Comparison of ENCODE assay signal across 28 cellular contexts in genomic region chr1:30039354-30040080, GRCh38.
DNase-seq lines count a peak whose midpoint lies in the region; ATAC-seq and TF ChIP-seq lines count a peak whose summit lies in the region.
"Had no signal": no experiment of that assay in that cellular context is flagged by ENCODE, and none has a peak within 500 bp of the region (broad histone marks: within the 10 kb centered on the region; RNA-seq: fewer than 3 reads in every experiment).

No MANE protein-coding gene starts in this region.

- H3K27ac ChIP-seq in hepatocyte = peak overlapping the region; percentile 72
- no peak overlapping the region for H3K27ac ChIP-seq in vagina
- H3K27ac ChIP-seq: HL-60, KMS-11, RWPE1, SK-N-MC had no signal

- H3K27me3 ChIP-seq in hepatocyte (no peaks in the 10 kb centered on the region), vagina (no peaks in the 10 kb centered on the region)

- peak overlapping the region; percentile 51 for H3K27ac Mint-ChIP-seq in neural crest cell (ENCODE audit: unreplicated experiment)
- H3K27ac Mint-ChIP-seq: B cell, HFFc6 had no signal

- 79% methylated on average over 10 of the region's 10 CpGs for WGBS in hepatocyte (ENCODE audit: low lambda C conversion rate, missing lambda C conversion rate)

- H3K36me3 Mint-ChIP-seq in neural crest cell (ENCODE audit: low read depth) = no peaks in the 10 kb centered on the region
- H3K36me3 Mint-ChIP-seq: CD14-positive monocyte had no signal

- no peak for TF ChIP-seq POLR2A in vagina (IDR thresholded peaks at IDR 0.05)

- no peak for ATAC-seq in HG03565 (IDR thresholded peaks at IDR 0.05; ENCODE audit: unreplicated experiment)

- no peaks in the 10 kb centered on the region for H3K9me3 ChIP-seq in hepatocyte (ENCODE audit: low read depth)
- H3K9me3 ChIP-seq in vagina = no peaks in the 10 kb centered on the region

- peaks cover 12% of the 10 kb centered on the region for H3K4me1 ChIP-seq in hepatocyte (ENCODE audit: insufficient read depth)
- no peaks in the 10 kb centered on the region for H3K4me1 ChIP-seq in vagina

- H2AFZ ChIP-seq in hepatocyte = no peak overlapping the region

- H3K4me3 ChIP-seq in hepatocyte (no peak overlapping the region), vagina (no peak overlapping the region)
- H3K4me3 ChIP-seq: SK-N-MC had no signal

- H3K79me2 ChIP-seq in hepatocyte = no peaks in the 10 kb centered on the region

- no peaks in the 10 kb centered on the region for H3K9me2 ChIP-seq in hepatocyte (replicated peaks; ENCODE audit: insufficient read depth)

- TF ChIP-seq CTCF in hepatocyte (IDR thresholded peaks at IDR 0.05; ENCODE audit: poor library complexity) (no peak), neural crest cell (conservative IDR thresholded peaks at IDR 0.05) (no peak), vagina (IDR thresholded peaks at IDR 0.05) (no peak)

- peak; percentile 35 for DNase-seq in activated CD8-positive, alpha-beta memory T cell treated with anti-CD3 and anti-CD28 coated beads for 24 hours
- DNase-seq in activated CD8-positive, alpha-beta memory T cell treated with anti-CD3 and anti-CD28 coated beads, Interleukin-2, amount 50 U/mL, for 48 hours = no peak
- DNase-seq in hepatocyte (ENCODE audit: low spot score) (peak; percentile 38), neural crest cell (ENCODE audit: low read depth, low spot score) (no peak), vagina (ENCODE audit: extremely low spot score in 2 of 2) (peak; percentile 65 to 88), HuH-7 (ENCODE audit: low spot score) (no peak)
- no peak for DNase-seq in stimulated activated CD4-positive, alpha-beta T cell treated with anti-CD3 and anti-CD28 coated beads, Interleukin-2, amount 100 ng/mL, for 24 hours
- DNase-seq: 8988T; DMS53; GDM1; H9; HFFc6; IMR-90; NCI-H1105; NCI-H146; NCI-H2029; NCI-H226; NCI-H510A treated with DMSO at 0.1 percent for 48 hours; NCI-H748 treated with DMSO at 0.1 percent for 48 hours; NK-92 treated with Interleukin-12 subunit alpha and Interleukin-12 subunit beta, amount 100 ng/mL, for 24 hours; SHP77 treated with DMSO at 0.1 percent for 48 hours had no signal

- H3K4me1 Mint-ChIP-seq in neural crest cell = no peaks in the 10 kb centered on the region
- H3K4me1 Mint-ChIP-seq: B cell, CD14-positive monocyte had no signal

- H4K20me1 ChIP-seq in hepatocyte (ENCODE audit: insufficient read depth, poor library complexity, severe bottlenecking) = no peaks in the 10 kb centered on the region

- no peak overlapping the region for H3K4me3 Mint-ChIP-seq in neural crest cell
- H3K4me3 Mint-ChIP-seq: B cell, CD14-positive monocyte, H9, HFFc6 had no signal

- H3K9me3 Mint-ChIP-seq in neural crest cell = no peaks in the 10 kb centered on the region

- intact Hi-C loops in vagina (cut with DNase I) = no loop called here

- no peaks in the 10 kb centered on the region for H3K27me3 Mint-ChIP-seq in neural crest cell (ENCODE audit: low read depth)

- H3K4me2 ChIP-seq in hepatocyte = peak overlapping the region; percentile 36
- H3K4me2 ChIP-seq: KMS-11 had no signal

- no peaks in the 10 kb centered on the region for H3K36me3 ChIP-seq in hepatocyte (replicated peaks; ENCODE audit: insufficient read depth, low read depth)
- H3K36me3 ChIP-seq in vagina = no peaks in the 10 kb centered on the region

Comparison
In these comparisons a context has a peak if more than half of its experiments do, and no peak if none do; other contexts are left out.
1. DNase-seq: peak in activated CD8-positive, alpha-beta memory T cell treated with anti-CD3 and anti-CD28 coated beads for 24 hours (single experiment), hepatocyte (single experiment) and vagina (2 of 2); none in activated CD8-positive, alpha-beta memory T cell treated with anti-CD3 and anti-CD28 coated beads, Interleukin-2, amount 50 U/mL, for 48 hours (single experiment), neural crest cell (single experiment), stimulated activated CD4-positive, alpha-beta T cell treated with anti-CD3 and anti-CD28 coated beads, Interleukin-2, amount 100 ng/mL, for 24 hours (0 of 2) and HuH-7 (single experiment).